Comparison of ENCODE assay signal across 9 cellular contexts in the genomic region with DNA sequence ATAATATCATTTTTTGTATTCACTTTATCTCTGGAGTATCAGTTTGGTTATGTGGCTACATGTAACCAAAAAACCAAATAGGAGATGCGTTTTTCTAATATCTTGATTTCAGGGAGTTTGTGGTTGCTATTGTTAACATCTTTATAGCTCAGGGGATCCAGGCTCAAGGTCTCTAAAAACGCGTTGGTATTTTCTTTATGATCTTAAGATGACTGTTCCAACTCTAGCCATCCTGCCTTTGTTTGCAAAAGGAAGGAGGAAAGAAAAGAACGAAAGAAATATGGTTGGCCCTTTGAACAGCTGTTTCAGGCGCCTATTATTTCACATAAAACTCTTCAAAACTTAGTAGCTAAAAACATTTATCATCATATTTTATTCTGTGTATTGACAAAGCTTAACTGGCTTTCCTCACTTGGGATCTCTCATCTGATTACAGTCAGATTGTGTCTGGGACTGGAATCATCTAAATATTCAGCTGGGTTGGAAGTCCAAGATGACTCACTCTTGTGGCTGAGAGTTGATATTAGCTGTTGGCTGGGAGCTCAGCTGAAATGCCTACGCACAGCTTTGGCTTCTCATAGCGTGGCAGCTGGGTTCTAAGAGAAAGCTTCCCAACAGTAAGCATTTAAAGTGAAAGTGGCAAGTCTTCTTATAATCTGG.
DNase-seq lines count a peak whose midpoint lies in the region; ATAC-seq and TF ChIP-seq lines count a peak whose summit lies in the region.
"Had no signal": no experiment of that assay in that cellular context is flagged by ENCODE, and none has a peak within 500 bp of the region (broad histone marks: within the 10 kb centered on the region; RNA-seq: fewer than 3 reads in every experiment).

No MANE protein-coding gene starts in this region.

- POLR2A ChIA-PET in Panc1 (lab: Charles Lee) = no interaction called here

- no peaks in the 10 kb centered on the region for H3K27me3 ChIP-seq in Panc1 (ENCODE audit: control insufficient read depth, insufficient read depth, low read length)

- no peak for TF ChIP-seq CTCF in Panc1 (IDR thresholded peaks at IDR 0.05)
- no peak for TF ChIP-seq CTCF in omental fat pad (IDR thresholded peaks at IDR 0.05)

- ATAC-seq in Panc1 = peak; percentile 91
- ATAC-seq in esophagus mucosa = peak; percentile 86
- peak; percentile 88 for ATAC-seq in omental fat pad (ENCODE audit: low FRiP score)
- ATAC-seq in HG03159 (IDR thresholded peaks at IDR 0.05; ENCODE audit: unreplicated experiment) = no peak

- DNase-seq in Caki2 (ENCODE audit: low read depth) (peak; percentile 32), Panc1 (ENCODE audit: low read depth, low spot score) (peak; percentile 72), omental fat pad (ENCODE audit: low spot score) (no peak), NCI-H510A (lab: John Stamatoyannopoulos, UW) (no peak), NCI-H748 (lab: John Stamatoyannopoulos, UW; ENCODE audit: unreplicated experiment) (no peak)
- DNase-seq in stimulated activated CD4-positive, alpha-beta T cell treated with anti-CD3 and anti-CD28 coated beads, Interleukin-12 subunit alpha, Interleukin-12 subunit beta, amount 100 ng/mL, for 4 hours = no peak
- DNase-seq: NCI-H2227 treated with DMSO at 0.1 percent for 48 hours had no signal

- in situ Hi-C loops in Caki2 (cut with HindIII; ENCODE audit: low pct_unique_long_range_greater_than_20kb, low sequenced_read_pairs) (no loop called here), Panc1 (cut with HindIII; ENCODE audit: low pct_unique_long_range_greater_than_20kb, low sequenced_read_pairs) (no loop called here)

- no peak overlapping the region for H3K4me3 ChIP-seq in Panc1 (ENCODE audit: low read depth in 2 of 2, low read length in 2 of 2)

- no peaks in the 10 kb centered on the region for H3K9me3 ChIP-seq in Panc1 (ENCODE audit: control insufficient read depth, insufficient read depth, low read depth, low read length)

- CTCF ChIA-PET in Panc1 (lab: Charles Lee) = interaction anchor here (0.7 to 1.0 kb wide), 2 partner anchors 103 to 471 kb away, joined by 3 read pairs; no protein-coding TSS in a partner anchor

- no peaks in the 10 kb centered on the region for H3K4me1 ChIP-seq in Panc1 (ENCODE audit: control insufficient read depth, insufficient read depth, low read length)

- no peak overlapping the region for H3K27ac ChIP-seq in Panc1 (ENCODE audit: low read length)

- H3K36me3 ChIP-seq in Panc1 (ENCODE audit: control insufficient read depth, insufficient read depth, low read length) = no peaks in the 10 kb centered on the region

- no TSS peak for BruUV-seq in Panc1 (replicated peaks; lab: Mats Ljungman, UMichigan)

- intact Hi-C loops in Panc1 (cut with micrococcal nuclease; ENCODE audit: unreplicated experiment) = no loop called here

Comparison
In these comparisons a context has a peak if more than half of its experiments do, and no peak if none do; other contexts are left out.
1. DNase-seq: peak in Caki2 (single experiment) and Panc1 (single experiment); none in omental fat pad (single experiment), stimulated activated CD4-positive, alpha-beta T cell treated with anti-CD3 and anti-CD28 coated beads, Interleukin-12 subunit alpha, Interleukin-12 subunit beta, amount 100 ng/mL, for 4 hours (single experiment), NCI-H510A (single experiment) and NCI-H748 (single experiment).